In genomic region chr22:17961443-17961729, GRCh38 we compare ENCODE assay signal across 27 cellular contexts.
DNase-seq lines count a peak whose midpoint lies in the region; ATAC-seq and TF ChIP-seq lines count a peak whose summit lies in the region.
"Had no signal": no experiment of that assay in that cellular context is flagged by ENCODE, and none has a peak within 500 bp of the region (broad histone marks: within the 10 kb centered on the region; RNA-seq: fewer than 3 reads in every experiment).

No MANE protein-coding gene starts in this region.

- H3K27me3 ChIP-seq in HUES48 (ENCODE audit: control insufficient read depth, insufficient read depth, low read length) (no peaks in the 10 kb centered on the region), ectodermal cell (ENCODE audit: control insufficient read depth, insufficient read depth, low read length, poor library complexity, severe bottlenecking) (no peaks in the 10 kb centered on the region), thyroid gland (no peaks in the 10 kb centered on the region), breast epithelium (no peaks in the 10 kb centered on the region), right lobe of liver (no peaks in the 10 kb centered on the region)
- H3K27me3 ChIP-seq: BE2C, SJCRH30 had no signal

- no peak for DNase-seq in nephron progenitor cell
- no peak for DNase-seq in thyroid gland
- no peak for DNase-seq in GOT3 (lab: John Stamatoyannopoulos, UW)
- no peak for DNase-seq in breast epithelium (ENCODE audit: low spot score in 2 of 2)
- no peak for DNase-seq in right lobe of liver
- DNase-seq: BE2C, Calu3, DMS153, DND-41, HCEC 1CT, Kasumi-1, MV-4-11, NCI-H1105, NCI-H1436 treated with DMSO at 0.1 percent for 48 hours, NCI-H1930, NCI-H446, NCI-H524 treated with DMSO at 0.1 percent for 48 hours, NCI-H774, PC-3, SJCRH30 had no signal

- TF ChIP-seq POLR2A in thyroid gland (IDR thresholded peaks at IDR 0.05) (no peak), breast epithelium (IDR thresholded peaks at IDR 0.05) (no peak), right lobe of liver (IDR thresholded peaks at IDR 0.05) (no peak)

- no peaks in the 10 kb centered on the region for H3K36me3 ChIP-seq in HUES48 (ENCODE audit: control insufficient read depth, insufficient read depth, low read length)
- H3K36me3 ChIP-seq in ectodermal cell (ENCODE audit: control insufficient read depth, insufficient read depth, low read length), result no peaks in the 10 kb centered on the region
- no peaks in the 10 kb centered on the region for H3K36me3 ChIP-seq in thyroid gland
- H3K36me3 ChIP-seq in breast epithelium, result no peaks in the 10 kb centered on the region
- no peaks in the 10 kb centered on the region for H3K36me3 ChIP-seq in right lobe of liver
- H3K36me3 ChIP-seq: BE2C, SJCRH30 had no signal

- H3K27me3 Mint-ChIP-seq in nephron progenitor cell (ENCODE audit: low read depth, poor library complexity), result peaks cover 2% of the 10 kb centered on the region

- intact Hi-C loops in thyroid gland (cut with DNase I) (no loop called here), breast epithelium (cut with DNase I; ENCODE audit: low total_unique reads) (no loop called here), right lobe of liver (cut with DNase I) (no loop called here)

- H3K9me3 ChIP-seq in HUES48 (ENCODE audit: control insufficient read depth, insufficient read depth, low read length), result no peaks in the 10 kb centered on the region
- H3K9me3 ChIP-seq in ectodermal cell (ENCODE audit: control insufficient read depth, low read length), result no peaks in the 10 kb centered on the region
- H3K9me3 ChIP-seq in thyroid gland, result no peaks in the 10 kb centered on the region
- no peaks in the 10 kb centered on the region for H3K9me3 ChIP-seq in breast epithelium
- H3K9me3 ChIP-seq in right lobe of liver, result no peaks in the 10 kb centered on the region
- H3K9me3 ChIP-seq: BE2C, SJCRH30 had no signal

- ATAC-seq in GM18517 (IDR thresholded peaks at IDR 0.05; ENCODE audit: unreplicated experiment), result no peak
- ATAC-seq in right lobe of liver, result no peak
- ATAC-seq: HepG2, K562, PC-3, Right ventricle myocardium inferior, SK-N-SH treated with all-trans-retinoic acid at 6 μM for 48 hours had no signal

- TF ChIP-seq CTCF in nephron progenitor cell (IDR thresholded peaks at IDR 0.05) (no peak), thyroid gland (IDR thresholded peaks at IDR 0.05) (no peak), breast epithelium (IDR thresholded peaks at IDR 0.05) (no peak), right lobe of liver (IDR thresholded peaks at IDR 0.05) (no peak)

- H3K9me3 Mint-ChIP-seq in nephron progenitor cell, result no peaks in the 10 kb centered on the region

- 44 to 56% methylated on average over 1 of the region's 1 CpG for WGBS in ectodermal cell, 2 experiments
- 20% methylated on average over 1 of the region's 1 CpG; no CpG with 5 or more reads in 1 of the 2 donors for WGBS in thyroid gland, 2 donors
- no CpG with 5 or more reads among the region's 1 CpG for WGBS in right lobe of liver (ENCODE audit: insufficient coverage, low coverage, low lambda C conversion rate, missing lambda C conversion rate)

- H3K4me1 Mint-ChIP-seq in nephron progenitor cell, result peaks cover 56% of the 10 kb centered on the region

- H3K4me1 ChIP-seq in HUES48 (ENCODE audit: control insufficient read depth, insufficient read depth, low read length) (peaks cover 21% of the 10 kb centered on the region), ectodermal cell (ENCODE audit: control insufficient read depth, insufficient read depth, low read length) (peaks cover 25% of the 10 kb centered on the region), thyroid gland (peaks cover 50 to 67% of the 10 kb centered on the region in 2 donors), breast epithelium (no peaks in the 10 kb centered on the region), right lobe of liver (no peaks in the 10 kb centered on the region)

- peak overlapping the region; percentile 83 for H3K27ac Mint-ChIP-seq in nephron progenitor cell

- no peak overlapping the region for H3K9ac ChIP-seq in HUES48 (ENCODE audit: low read depth, low read length)

- no peak overlapping the region for H3K4me3 Mint-ChIP-seq in nephron progenitor cell

- peak overlapping the region; percentile 68 for H3K27ac ChIP-seq in HUES48 (ENCODE audit: low read depth, low read length)
- H3K27ac ChIP-seq in ectodermal cell (ENCODE audit: insufficient read depth, low read depth, low read length, poor library complexity, severe bottlenecking), result peak overlapping the region; percentile 55
- peak overlapping the region; percentile 85 to 92 (median 92) for H3K27ac ChIP-seq in thyroid gland
- H3K27ac ChIP-seq in breast epithelium, result no peak overlapping the region
- H3K27ac ChIP-seq in right lobe of liver, result no peak overlapping the region
- H3K27ac ChIP-seq: SJCRH30 had no signal

- H3K4me3 ChIP-seq in HUES48 (ENCODE audit: low read depth, low read length) (no peak overlapping the region), ectodermal cell (ENCODE audit: insufficient read depth, low read depth, low read length) (no peak overlapping the region), thyroid gland (replicated peaks in 1 of 3) (no peak overlapping the region), breast epithelium (no peak overlapping the region), right lobe of liver (no peak overlapping the region)
- H3K4me3 ChIP-seq: K562, SJCRH30 had no signal

- no peaks in the 10 kb centered on the region for H3K36me3 Mint-ChIP-seq in nephron progenitor cell (ENCODE audit: low read depth)

Comparison
In these comparisons a context has a peak if more than half of its experiments do, and no peak if none do; other contexts are left out.
1. H3K27ac ChIP-seq: peak in HUES48 (single experiment), ectodermal cell (single experiment) and thyroid gland (3 of 3); none in breast epithelium (0 of 2) and right lobe of liver (0 of 3).